In genomic region chr20:61340157-61340556, GRCh38 we compare ENCODE assay signal across 1 cellular context.
TF ChIP-seq lines count a peak whose summit lies in the region.

No MANE protein-coding gene starts in this region.

TF ChIP-seq in GM23338, 12 proteins besides CTCF, POLR2A, EP300 and RAD21 (continued from another document):
- no peak for TF ChIP-seq JUNB (IDR thresholded peaks at IDR 0.05; ENCODE audit: unreplicated experiment)
- TF ChIP-seq ZNF462 (CRISPR knock-in tag; IDR thresholded peaks at IDR 0.05): no peak
- no peak for TF ChIP-seq ETS1 (IDR thresholded peaks at IDR 0.05)
- TF ChIP-seq EZH2phosphoT487 (IDR thresholded peaks at IDR 0.05; ENCODE audit: unreplicated experiment): no peak
- TF ChIP-seq ZNF114 (CRISPR knock-in tag; IDR thresholded peaks at IDR 0.05): no peak
- no peak for TF ChIP-seq EZH2 (IDR thresholded peaks at IDR 0.05; ENCODE audit: low read depth, unreplicated experiment)
